Comparison of ENCODE assay signal across 2 cellular contexts in the genomic region with DNA sequence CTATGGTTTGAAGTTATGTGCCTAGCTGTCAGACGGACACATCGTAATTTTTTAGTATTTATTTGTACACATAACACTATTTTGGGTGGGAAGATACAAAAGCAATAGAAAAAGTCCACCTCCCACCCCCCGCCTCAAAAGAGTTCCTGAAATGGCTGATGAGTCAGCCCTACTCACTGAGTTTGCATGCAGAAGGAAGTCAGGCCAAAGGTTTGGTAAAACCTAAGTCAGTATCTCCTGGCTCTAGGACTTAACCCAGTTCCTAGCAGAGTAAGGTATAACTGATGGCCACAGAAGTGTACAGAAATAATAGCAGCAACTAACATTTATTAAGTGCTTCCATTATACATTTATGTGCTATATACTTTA.
TF ChIP-seq lines count a peak whose summit lies in the region.

No MANE protein-coding gene starts in this region.

TF ChIP-seq in SK-N-SH, 30 proteins besides CTCF, POLR2A, EP300 and RAD21 (continued from another document):
- TF ChIP-seq, protein P1, sequence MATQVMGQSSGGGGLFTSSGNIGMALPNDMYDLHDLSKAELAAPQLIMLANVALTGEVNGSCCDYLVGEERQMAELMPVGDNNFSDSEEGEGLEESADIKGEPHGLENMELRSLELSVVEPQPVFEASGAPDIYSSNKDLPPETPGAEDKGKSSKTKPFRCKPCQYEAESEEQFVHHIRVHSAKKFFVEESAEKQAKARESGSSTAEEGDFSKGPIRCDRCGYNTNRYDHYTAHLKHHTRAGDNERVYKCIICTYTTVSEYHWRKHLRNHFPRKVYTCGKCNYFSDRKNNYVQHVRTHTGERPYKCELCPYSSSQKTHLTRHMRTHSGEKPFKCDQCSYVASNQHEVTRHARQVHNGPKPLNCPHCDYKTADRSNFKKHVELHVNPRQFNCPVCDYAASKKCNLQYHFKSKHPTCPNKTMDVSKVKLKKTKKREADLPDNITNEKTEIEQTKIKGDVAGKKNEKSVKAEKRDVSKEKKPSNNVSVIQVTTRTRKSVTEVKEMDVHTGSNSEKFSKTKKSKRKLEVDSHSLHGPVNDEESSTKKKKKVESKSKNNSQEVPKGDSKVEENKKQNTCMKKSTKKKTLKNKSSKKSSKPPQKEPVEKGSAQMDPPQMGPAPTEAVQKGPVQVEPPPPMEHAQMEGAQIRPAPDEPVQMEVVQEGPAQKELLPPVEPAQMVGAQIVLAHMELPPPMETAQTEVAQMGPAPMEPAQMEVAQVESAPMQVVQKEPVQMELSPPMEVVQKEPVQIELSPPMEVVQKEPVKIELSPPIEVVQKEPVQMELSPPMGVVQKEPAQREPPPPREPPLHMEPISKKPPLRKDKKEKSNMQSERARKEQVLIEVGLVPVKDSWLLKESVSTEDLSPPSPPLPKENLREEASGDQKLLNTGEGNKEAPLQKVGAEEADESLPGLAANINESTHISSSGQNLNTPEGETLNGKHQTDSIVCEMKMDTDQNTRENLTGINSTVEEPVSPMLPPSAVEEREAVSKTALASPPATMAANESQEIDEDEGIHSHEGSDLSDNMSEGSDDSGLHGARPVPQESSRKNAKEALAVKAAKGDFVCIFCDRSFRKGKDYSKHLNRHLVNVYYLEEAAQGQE (IDR thresholded peaks at IDR 0.05; ENCODE audit: low read depth, low read length), result no peak
- TF ChIP-seq FOSL2 (IDR thresholded peaks at IDR 0.05; ENCODE audit: borderline replicate concordance, low read depth) (peak; percentile 58; the same call in 1 of the 2 replicates), FOXM1 (IDR thresholded peaks at IDR 0.05; ENCODE audit: low read depth) (no peak), TEAD4 (IDR thresholded peaks at IDR 0.05; ENCODE audit: borderline replicate concordance, insufficient read depth) (no peak)

TF ChIP-seq in SK-N-SH treated with all-trans-retinoic acid at 6 μM for 48 hours, 23 proteins besides CTCF, POLR2A, EP300 and RAD21 (continued from another document):
- TF ChIP-seq, protein P2, sequence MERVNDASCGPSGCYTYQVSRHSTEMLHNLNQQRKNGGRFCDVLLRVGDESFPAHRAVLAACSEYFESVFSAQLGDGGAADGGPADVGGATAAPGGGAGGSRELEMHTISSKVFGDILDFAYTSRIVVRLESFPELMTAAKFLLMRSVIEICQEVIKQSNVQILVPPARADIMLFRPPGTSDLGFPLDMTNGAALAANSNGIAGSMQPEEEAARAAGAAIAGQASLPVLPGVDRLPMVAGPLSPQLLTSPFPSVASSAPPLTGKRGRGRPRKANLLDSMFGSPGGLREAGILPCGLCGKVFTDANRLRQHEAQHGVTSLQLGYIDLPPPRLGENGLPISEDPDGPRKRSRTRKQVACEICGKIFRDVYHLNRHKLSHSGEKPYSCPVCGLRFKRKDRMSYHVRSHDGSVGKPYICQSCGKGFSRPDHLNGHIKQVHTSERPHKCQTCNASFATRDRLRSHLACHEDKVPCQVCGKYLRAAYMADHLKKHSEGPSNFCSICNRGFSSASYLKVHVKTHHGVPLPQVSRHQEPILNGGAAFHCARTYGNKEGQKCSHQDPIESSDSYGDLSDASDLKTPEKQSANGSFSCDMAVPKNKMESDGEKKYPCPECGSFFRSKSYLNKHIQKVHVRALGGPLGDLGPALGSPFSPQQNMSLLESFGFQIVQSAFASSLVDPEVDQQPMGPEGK (CRISPR knock-in tag; IDR thresholded peaks at IDR 0.05; ENCODE audit: borderline replicate concordance), result no peak
- TF ChIP-seq, protein P3, sequence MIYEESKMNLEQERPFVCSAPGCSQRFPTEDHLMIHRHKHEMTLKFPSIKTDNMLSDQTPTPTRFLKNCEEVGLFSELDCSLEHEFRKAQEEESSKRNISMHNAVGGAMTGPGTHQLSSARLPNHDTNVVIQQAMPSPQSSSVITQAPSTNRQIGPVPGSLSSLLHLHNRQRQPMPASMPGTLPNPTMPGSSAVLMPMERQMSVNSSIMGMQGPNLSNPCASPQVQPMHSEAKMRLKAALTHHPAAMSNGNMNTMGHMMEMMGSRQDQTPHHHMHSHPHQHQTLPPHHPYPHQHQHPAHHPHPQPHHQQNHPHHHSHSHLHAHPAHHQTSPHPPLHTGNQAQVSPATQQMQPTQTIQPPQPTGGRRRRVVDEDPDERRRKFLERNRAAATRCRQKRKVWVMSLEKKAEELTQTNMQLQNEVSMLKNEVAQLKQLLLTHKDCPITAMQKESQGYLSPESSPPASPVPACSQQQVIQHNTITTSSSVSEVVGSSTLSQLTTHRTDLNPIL (CRISPR knock-in tag; IDR thresholded peaks at IDR 0.05; ENCODE audit: low read depth), result no peak
- TF ChIP-seq ZFP30 (CRISPR knock-in tag; IDR thresholded peaks at IDR 0.05) (no peak), ISL1 (CRISPR knock-in tag; IDR thresholded peaks at IDR 0.05) (no peak), ARNTL (CRISPR knock-in tag; IDR thresholded peaks at IDR 0.05; ENCODE audit: borderline replicate concordance, low read depth) (no peak), PPARA (CRISPR knock-in tag; IDR thresholded peaks at IDR 0.05; ENCODE audit: borderline replicate concordance) (no peak), OSR1 (CRISPR knock-in tag; IDR thresholded peaks at IDR 0.05) (no peak), CSDC2 (CRISPR knock-in tag; IDR thresholded peaks at IDR 0.05) (no peak), ZNF565 (CRISPR knock-in tag; conservative IDR thresholded peaks at IDR 0.05; ENCODE audit: low read depth) (no peak), ZNF70 (CRISPR knock-in tag; IDR thresholded peaks at IDR 0.05) (no peak), BACH2 (CRISPR knock-in tag; IDR thresholded peaks at IDR 0.05; ENCODE audit: borderline replicate concordance) (no peak)
- TF ChIP-seq, protein P4, sequence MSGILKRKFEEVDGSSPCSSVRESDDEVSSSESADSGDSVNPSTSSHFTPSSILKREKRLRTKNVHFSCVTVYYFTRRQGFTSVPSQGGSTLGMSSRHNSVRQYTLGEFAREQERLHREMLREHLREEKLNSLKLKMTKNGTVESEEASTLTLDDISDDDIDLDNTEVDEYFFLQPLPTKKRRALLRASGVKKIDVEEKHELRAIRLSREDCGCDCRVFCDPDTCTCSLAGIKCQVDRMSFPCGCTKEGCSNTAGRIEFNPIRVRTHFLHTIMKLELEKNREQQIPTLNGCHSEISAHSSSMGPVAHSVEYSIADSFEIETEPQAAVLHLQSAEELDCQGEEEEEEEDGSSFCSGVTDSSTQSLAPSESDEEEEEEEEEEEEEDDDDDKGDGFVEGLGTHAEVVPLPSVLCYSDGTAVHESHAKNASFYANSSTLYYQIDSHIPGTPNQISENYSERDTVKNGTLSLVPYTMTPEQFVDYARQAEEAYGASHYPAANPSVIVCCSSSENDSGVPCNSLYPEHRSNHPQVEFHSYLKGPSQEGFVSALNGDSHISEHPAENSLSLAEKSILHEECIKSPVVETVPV (CRISPR knock-in tag; IDR thresholded peaks at IDR 0.05), result no peak
